29 cellular contexts compared by ENCODE assay signal in the genomic region with DNA sequence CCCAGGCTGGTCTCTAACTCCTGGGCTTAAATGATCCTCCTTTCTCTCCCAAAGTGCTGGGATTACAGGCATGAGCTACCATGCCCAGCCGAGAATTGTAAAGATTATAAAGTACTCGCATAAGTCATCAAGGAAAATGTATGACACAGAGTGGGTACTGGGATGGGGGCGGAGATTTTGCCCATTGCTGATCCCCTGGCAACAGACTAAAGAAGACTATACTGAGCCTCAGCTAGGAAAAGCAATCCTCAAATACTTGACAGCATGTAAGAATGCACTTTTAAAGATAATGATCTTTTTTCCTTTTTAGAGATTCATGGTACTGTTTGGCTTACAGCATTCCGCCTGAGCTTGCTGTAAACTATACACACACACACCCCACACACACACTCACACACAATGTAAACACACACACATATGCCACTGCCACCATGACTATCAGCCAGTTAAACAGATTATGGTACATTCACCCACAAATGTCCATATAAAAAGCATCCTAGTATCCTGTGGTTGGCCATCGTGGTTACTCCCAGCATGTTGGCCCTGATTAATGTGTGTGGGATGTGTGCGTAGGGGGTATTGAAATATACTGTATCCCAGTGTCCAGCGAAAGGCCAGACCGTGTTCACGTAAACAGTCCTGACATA.
DNase-seq lines count a peak whose midpoint lies in the region; ATAC-seq, FAIRE-seq and TF ChIP-seq lines count a peak whose summit lies in the region.
"Had no signal": no experiment of that assay in that cellular context is flagged by ENCODE, and none has a peak within 500 bp of the region (broad histone marks: within the 10 kb centered on the region; RNA-seq: fewer than 3 reads in every experiment).

No MANE protein-coding gene starts in this region.

- CTCF ChIA-PET in PC-3 (lab: Charles Lee) = no interaction called here

- peak; percentile 65 for FAIRE-seq in GM12891 (lab: Jason Lieb, UNC)
- FAIRE-seq: H1 had no signal

- H3F3A ChIP-seq in PC-3 (ENCODE audit: low read length, unreplicated experiment) = no peaks in the 10 kb centered on the region

- H2AFZ ChIP-seq in PC-3 (ENCODE audit: low read length) = no peak overlapping the region

- peak; percentile 53 for ATAC-seq in PC-3
- ATAC-seq: activated CD8-positive, alpha-beta memory T cell treated with anti-CD3 and anti-CD28 coated beads, Interleukin-2, amount 10 ng/mL, durations not matched to agents 7 days and 5 days; effector memory CD8-positive, alpha-beta T cell; left ventricle myocardium superior; stimulated activated naive CD8-positive, alpha-beta T cell treated with anti-CD3 and anti-CD28 coated beads, Interleukin-15, amount 100 ng/mL, for 72 hours; WTC11 had no signal

- H3K9ac ChIP-seq in PC-3 (ENCODE audit: low read length) = no peak overlapping the region

- H3K27me3 ChIP-seq in PC-3 (ENCODE audit: low read length) (no peaks in the 10 kb centered on the region), brain microvascular endothelial cell (replicated peaks) (no peaks in the 10 kb centered on the region)
- H3K27me3 ChIP-seq: cardiac muscle cell, vagina had no signal

- TF ChIP-seq CTCF in PC-3 (conservative IDR thresholded peaks at IDR 0.05; ENCODE audit: low read depth, low read length) (no peak), brain microvascular endothelial cell (IDR thresholded peaks at IDR 0.05; ENCODE audit: low read depth, low read length, missing control alignments) (no peak)

- H3K4me3 ChIP-seq in PC-3 (ENCODE audit: low read length) (no peak overlapping the region), brain microvascular endothelial cell (ENCODE audit: low read depth, low read length) (no peak overlapping the region)
- H3K4me3 ChIP-seq: cardiac muscle cell, coronary artery, vagina had no signal

- POLR2A ChIA-PET in PC-3 (lab: Charles Lee; ENCODE audit: unreplicated experiment) = no interaction called here

- in situ Hi-C loops in brain microvascular endothelial cell (cut with HindIII; ENCODE audit: low pct_ligation_motif_present, low sequenced_read_pairs) = no loop called here

- no peaks in the 10 kb centered on the region for H3K9me3 ChIP-seq in PC-3 (ENCODE audit: low read length)
- H3K9me3 ChIP-seq: vagina had no signal

- DNase-seq in GM12891 (ENCODE audit: insufficient read length, low spot score) (no peak), PC-3 (peak; percentile 14), brain microvascular endothelial cell (peak; percentile 55), non-pigmented ciliary epithelial cell (ENCODE audit: low read depth) (peak; percentile 19), glomerular visceral epithelial cell (ENCODE audit: extremely low spot score) (no peak), C1 segment of cervical spinal cord (lab: John Stamatoyannopoulos, UW) (no peak), NCI-H510A (lab: John Stamatoyannopoulos, UW) (no peak), germinal center (ENCODE audit: low spot score) (no peak)
- DNase-seq: activated CD4-positive, alpha-beta T cell treated with anti-CD3 and anti-CD28 coated beads, Interleukin-2, amount 50 U/mL, for 1 hour; activated CD8-positive, alpha-beta memory T cell treated with anti-CD3 and anti-CD28 coated beads, Interleukin-2, amount 10 ng/mL, durations not matched to agents 7 days and 5 days; activated T-cell treated with anti-CD3 and anti-CD28 coated beads, Interleukin-2, amount 50 U/mL, for 48 hours; effector memory CD8-positive, alpha-beta T cell; erythroblast; foreskin melanocyte; islet precursor cell; left ventricle myocardium superior; naive B cell; NCI-H1417 treated with DMSO at 0.1 percent for 48 hours; NCI-H2081 treated with DMSO at 0.1 percent for 48 hours; NCI-H446; occipital lobe; stimulated activated naive CD8-positive, alpha-beta T cell treated with anti-CD3 and anti-CD28 coated beads, Interleukin-15, amount 100 ng/mL, for 72 hours; SW 1271; T-helper 9 cell had no signal

- no TSS peak for BruUV-seq in PC-3 (replicated peaks; lab: Mats Ljungman, UMichigan)

- no peak for TF ChIP-seq POLR2A in GM12891 (IDR thresholded peaks at IDR 0.05; ENCODE audit: low read depth, low read length)

- no peak overlapping the region for H3K4me2 ChIP-seq in PC-3 (ENCODE audit: low read length)

- H4K20me1 ChIP-seq in PC-3 (ENCODE audit: low read length) = no peaks in the 10 kb centered on the region

- H3K27ac ChIP-seq in PC-3 (ENCODE audit: low read length) = no peak overlapping the region
- H3K27ac ChIP-seq in brain microvascular endothelial cell = no peak overlapping the region
- H3K27ac ChIP-seq: cardiac muscle cell, coronary artery, vagina had no signal

- intact Hi-C loops in PC-3 (cut with micrococcal nuclease) = no loop called here

- H3K36me3 ChIP-seq in PC-3 (ENCODE audit: low read depth, low read length) (no peaks in the 10 kb centered on the region), brain microvascular endothelial cell (replicated peaks) (no peaks in the 10 kb centered on the region)
- H3K36me3 ChIP-seq: cardiac muscle cell, vagina had no signal

- peaks cover 11% of the 10 kb centered on the region; the same call in 1 of the 2 replicates for H3K4me1 ChIP-seq in PC-3 (ENCODE audit: insufficient read depth, low read length)
- H3K4me1 ChIP-seq: vagina had no signal

- H3K9me2 ChIP-seq in PC-3 (replicated peaks; ENCODE audit: low read length) = no peaks in the 10 kb centered on the region

- H3K79me2 ChIP-seq in PC-3 (ENCODE audit: low read length) = no peaks in the 10 kb centered on the region

TF ChIP-seq in GM12891, 5 proteins besides CTCF, POLR2A, EP300 and RAD21:
- TF ChIP-seq SPI1 (IDR thresholded peaks at IDR 0.05; ENCODE audit: low read depth, low read length) (no peak), PAX5 (IDR thresholded peaks at IDR 0.05; ENCODE audit: insufficient read depth, low read length, severe bottlenecking) (no peak), POU2F2 (IDR thresholded peaks at IDR 0.05; ENCODE audit: low read depth, low read length) (no peak), POLR2AphosphoS5 (IDR thresholded peaks at IDR 0.05; ENCODE audit: low read depth, low read length) (no peak), TAF1 (IDR thresholded peaks at IDR 0.05; ENCODE audit: low read depth, low read length) (no peak)

Comparison
In these comparisons a context has a peak if more than half of its experiments do, and no peak if none do; other contexts are left out.
1. DNase-seq: peak in PC-3 (single experiment), brain microvascular endothelial cell (single experiment) and non-pigmented ciliary epithelial cell (single experiment); none in GM12891 (single experiment), glomerular visceral epithelial cell (single experiment), C1 segment of cervical spinal cord (0 of 14), NCI-H510A (single experiment) and germinal center (single experiment).